In genomic region chr6:140669321-140669720, GRCh38 we compare ENCODE assay signal across 19 cellular contexts.
"Had no signal": no experiment of that assay in that cellular context is flagged by ENCODE, and none has a peak within 500 bp of the region (broad histone marks: within the 10 kb centered on the region; RNA-seq: fewer than 3 reads in every experiment).

No MANE protein-coding gene starts in this region.

- H3K27me3 Mint-ChIP-seq: activated CD8-positive, alpha-beta memory T cell treated with anti-CD3 and anti-CD28 coated beads, Interleukin-2, amount 10 ng/mL, durations not matched to agents 7 days and 5 days had no signal

- H3K36me3 ChIP-seq: breast epithelium, prostate gland, tibial nerve, uterus had no signal

- H3K9me3 ChIP-seq: breast epithelium, prostate gland had no signal

- H3K4me1 Mint-ChIP-seq: activated CD4-positive, alpha-beta T cell treated with anti-CD3 and anti-CD28 coated beads for 36 hours; activated naive CD4-positive, alpha-beta T cell treated with anti-CD3 and anti-CD28 coated beads, Interleukin-2, amount 50 U/mL, for 24 hours; nephron had no signal

- H3K9me3 Mint-ChIP-seq: activated CD4-positive, alpha-beta memory T cell treated with anti-CD3 and anti-CD28 coated beads for 36 hours; activated naive CD4-positive, alpha-beta T cell treated with anti-CD3 and anti-CD28 coated beads, Interleukin-2, amount 50 U/mL, for 24 hours; activated T-cell treated with anti-CD3 and anti-CD28 coated beads, Interleukin-2, amount 50 U/mL, for 24 hours; nephron; T-helper 1 cell treated with Interleukin-12 subunit alpha and Interleukin-12 subunit beta and Interleukin-4 antibody, amounts not matched to agents 30 μg/mL and 1 μg/mL, for 36 hours had no signal

- H3K4me3 ChIP-seq: breast epithelium, prostate gland, tibial nerve, uterus had no signal

- H3K27ac Mint-ChIP-seq: activated CD4-positive, alpha-beta memory T cell treated with anti-CD3 and anti-CD28 coated beads for 36 hours; activated CD4-positive, alpha-beta T cell treated with anti-CD3 and anti-CD28 coated beads for 36 hours; activated CD8-positive, alpha-beta memory T cell treated with anti-CD3 and anti-CD28 coated beads, Interleukin-2, amount 10 ng/mL, durations not matched to agents 7 days and 5 days; activated naive CD4-positive, alpha-beta T cell treated with anti-CD3 and anti-CD28 coated beads, Interleukin-2, amount 50 U/mL, for 24 hours; activated T-cell treated with anti-CD3 and anti-CD28 coated beads, Interleukin-2, amount 50 U/mL, for 24 hours; nephron; T-helper 1 cell treated with Interleukin-12 subunit alpha and Interleukin-12 subunit beta and Interleukin-4 antibody, amounts not matched to agents 30 μg/mL and 1 μg/mL, for 36 hours had no signal

- DNase-seq: activated CD4-positive, alpha-beta memory T cell treated with anti-CD3 and anti-CD28 coated beads for 36 hours; activated CD4-positive, alpha-beta T cell treated with anti-CD3 and anti-CD28 coated beads for 36 hours; activated CD8-positive, alpha-beta memory T cell treated with anti-CD3 and anti-CD28 coated beads, Interleukin-2, amount 10 ng/mL, durations not matched to agents 7 days and 5 days; activated T-cell treated with anti-CD3 and anti-CD28 coated beads, Interleukin-2, amount 50 U/mL, for 24 hours; amniotic stem cell; mesendoderm; occipital lobe; right cardiac atrium; small intestine; stimulated activated CD4-positive, alpha-beta T cell treated with anti-CD3 and anti-CD28 coated beads, Interleukin-4, amount 100 ng/mL, for 24 hours; stimulated activated naive CD4-positive, alpha-beta T cell; uterus had no signal

- H3K27me3 ChIP-seq: breast epithelium, foreskin keratinocyte, tibial nerve, uterus had no signal

- H3K4me1 ChIP-seq: breast epithelium, foreskin keratinocyte, prostate gland, tibial nerve, uterus had no signal

- ATAC-seq: activated CD4-positive, alpha-beta T cell treated with anti-CD3 and anti-CD28 coated beads for 36 hours; activated CD8-positive, alpha-beta memory T cell treated with anti-CD3 and anti-CD28 coated beads, Interleukin-2, amount 10 ng/mL, durations not matched to agents 7 days and 5 days; right cardiac atrium had no signal

- H3K4me3 Mint-ChIP-seq: activated CD4-positive, alpha-beta memory T cell treated with anti-CD3 and anti-CD28 coated beads for 36 hours; activated CD4-positive, alpha-beta T cell treated with anti-CD3 and anti-CD28 coated beads for 36 hours; activated CD8-positive, alpha-beta memory T cell treated with anti-CD3 and anti-CD28 coated beads, Interleukin-2, amount 10 ng/mL, durations not matched to agents 7 days and 5 days; activated naive CD4-positive, alpha-beta T cell treated with anti-CD3 and anti-CD28 coated beads, Interleukin-2, amount 50 U/mL, for 24 hours; activated T-cell treated with anti-CD3 and anti-CD28 coated beads, Interleukin-2, amount 50 U/mL, for 24 hours; nephron; T-helper 1 cell treated with Interleukin-12 subunit alpha and Interleukin-12 subunit beta and Interleukin-4 antibody, amounts not matched to agents 30 μg/mL and 1 μg/mL, for 36 hours had no signal

- H3K27ac ChIP-seq: breast epithelium, foreskin keratinocyte, prostate gland, tibial nerve, uterus had no signal

- H3K36me3 Mint-ChIP-seq: activated CD4-positive, alpha-beta memory T cell treated with anti-CD3 and anti-CD28 coated beads for 36 hours; activated CD8-positive, alpha-beta memory T cell treated with anti-CD3 and anti-CD28 coated beads, Interleukin-2, amount 10 ng/mL, durations not matched to agents 7 days and 5 days; activated naive CD4-positive, alpha-beta T cell treated with anti-CD3 and anti-CD28 coated beads, Interleukin-2, amount 50 U/mL, for 24 hours had no signal
